Comparison of ENCODE assay signal across 8 cellular contexts in the genomic region with DNA sequence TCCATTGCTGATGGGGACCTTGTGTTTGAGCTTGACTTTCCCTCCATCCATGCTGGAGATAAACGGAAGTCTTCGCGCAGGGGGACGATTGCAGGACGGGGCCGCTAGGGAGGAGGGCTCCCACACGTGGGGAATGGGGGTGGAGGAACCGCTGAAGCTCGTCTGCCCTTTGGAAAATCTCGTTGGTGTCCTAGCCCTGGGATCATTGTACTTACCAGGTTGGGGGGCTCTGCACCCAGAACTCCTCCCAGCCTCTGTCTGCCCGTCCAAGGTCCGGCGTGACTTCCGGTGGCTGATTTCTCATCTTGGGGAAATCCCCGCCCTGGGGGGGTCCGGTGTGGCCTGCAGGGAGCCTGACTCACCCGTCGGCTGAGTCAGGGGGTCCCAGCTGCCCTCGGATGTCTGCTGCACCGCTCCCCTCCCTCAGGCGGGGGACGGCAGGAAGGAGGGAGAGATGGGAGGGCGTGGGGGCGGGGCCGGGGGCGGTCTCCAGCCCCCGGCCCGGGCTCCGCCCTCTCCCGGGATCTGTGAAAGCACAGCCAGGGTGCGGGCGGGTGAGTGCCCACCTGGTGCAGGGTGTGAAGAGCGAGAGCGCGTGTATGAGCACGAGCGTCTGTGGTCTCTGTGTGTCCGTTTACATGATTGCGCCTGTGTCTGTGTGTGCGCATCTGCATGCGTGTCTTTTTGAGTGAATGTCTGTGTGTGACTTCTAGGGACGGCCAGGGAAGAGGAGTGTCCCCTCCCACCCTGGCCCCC. TPM values are rescaled to one million over a fixed set of nuclear protein-coding genes. Genes with fewer than 3 reads are reported as not detected.
DNase-seq lines count a peak whose midpoint lies in the region; ATAC-seq and TF ChIP-seq lines count a peak whose summit lies in the region.

No MANE protein-coding gene starts in this region.

- H3K4me3 ChIP-seq in SK-N-MC (peak overlapping the region; percentile 76), gastrocnemius medialis (peak overlapping the region; percentile 46 to 89 (median 65))

- intact Hi-C loops in left ventricle myocardium superior (cut with micrococcal nuclease) = no loop called here
- intact Hi-C loops in gastrocnemius medialis (cut with DNase I; ENCODE audit: low total_unique reads) = no loop called here

- in situ Hi-C loops in GM13977 (cut with MboI; ENCODE audit: low pct_unique_long_range_greater_than_20kb, low sequenced_read_pairs, unreplicated experiment) (no loop called here), gastrocnemius medialis (cut with MboI; ENCODE audit: low sequenced_read_pairs in 4 of 4) (no loop called here)

- peaks cover 18 to 20% of the 10 kb centered on the region in 2 donors for H3K4me1 ChIP-seq in gastrocnemius medialis

- H3K27me3 ChIP-seq in gastrocnemius medialis = peaks cover 21 to 24% (median 21%) of the 10 kb centered on the region in 3 donors

- H3K4me3 Mint-ChIP-seq in activated naive CD4-positive, alpha-beta T cell treated with anti-CD3 and anti-CD28 coated beads, Interleukin-2, amount 50 U/mL, for 24 hours = peak overlapping the region; percentile 83

- no peak for TF ChIP-seq CTCF in GM13977 (IDR thresholded peaks at IDR 0.05; ENCODE audit: extremely low read depth, insufficient read depth, missing control alignments)
- TF ChIP-seq CTCF in gastrocnemius medialis (IDR thresholded peaks at IDR 0.05 in 4 of 5, conservative IDR thresholded peaks at IDR 0.05 in 1 of 5) = no peak

- no peak overlapping the region for H3K27ac ChIP-seq in SK-N-MC
- H3K27ac ChIP-seq in gastrocnemius medialis = peak overlapping the region in 2 of 4 donors; percentile 12 to 25

- TF ChIP-seq POLR2A in gastrocnemius medialis (IDR thresholded peaks at IDR 0.05) = no peak

- peak; percentile 72 for DNase-seq in GM13977 (ENCODE audit: low spot score)
- no peak for DNase-seq in SK-N-MC (ENCODE audit: low read depth, low spot score)
- DNase-seq in left ventricle myocardium superior = peak; percentile 65
- DNase-seq in gastrocnemius medialis = no peak
- DNase-seq in SKM-1 (lab: John Stamatoyannopoulos, UW; ENCODE audit: unreplicated experiment) = no peak

- ATAC-seq in HG03442 (IDR thresholded peaks at IDR 0.05; ENCODE audit: unreplicated experiment) (peak; percentile 36), left ventricle myocardium superior (peak; percentile 53), gastrocnemius medialis (no peak), HG02840 (IDR thresholded peaks at IDR 0.05; ENCODE audit: low FRiP score, unreplicated experiment) (no peak)

- no peaks in the 10 kb centered on the region for H3K9me3 ChIP-seq in SK-N-MC (ENCODE audit: low read depth, low read length)
- no peaks in the 10 kb centered on the region for H3K9me3 ChIP-seq in gastrocnemius medialis

- no peaks in the 10 kb centered on the region for H3K27me3 Mint-ChIP-seq in activated naive CD4-positive, alpha-beta T cell treated with anti-CD3 and anti-CD28 coated beads, Interleukin-2, amount 50 U/mL, for 24 hours

- no peaks in the 10 kb centered on the region for H3K36me3 ChIP-seq in SK-N-MC (ENCODE audit: insufficient read depth, low read length)
- no peaks in the 10 kb centered on the region for H3K36me3 ChIP-seq in gastrocnemius medialis

- peak overlapping the region; percentile 92 for H3K27ac Mint-ChIP-seq in activated naive CD4-positive, alpha-beta T cell treated with anti-CD3 and anti-CD28 coated beads, Interleukin-2, amount 50 U/mL, for 24 hours

- H3K9me3 Mint-ChIP-seq in activated naive CD4-positive, alpha-beta T cell treated with anti-CD3 and anti-CD28 coated beads, Interleukin-2, amount 50 U/mL, for 24 hours = no peaks in the 10 kb centered on the region

- H3K4me1 Mint-ChIP-seq in activated naive CD4-positive, alpha-beta T cell treated with anti-CD3 and anti-CD28 coated beads, Interleukin-2, amount 50 U/mL, for 24 hours = peaks cover 73% of the 10 kb centered on the region

- no peak overlapping the region for H3K9ac ChIP-seq in SK-N-MC (ENCODE audit: insufficient read length)

- peaks cover 7% of the 10 kb centered on the region for H3K36me3 Mint-ChIP-seq in activated naive CD4-positive, alpha-beta T cell treated with anti-CD3 and anti-CD28 coated beads, Interleukin-2, amount 50 U/mL, for 24 hours

RNA-seq across cellular contexts. Expression of a gene that starts 35.8 kb away (rescaled TPM):
- total RNA-seq in left ventricle myocardium superior = 3.4 TPM
- total RNA-seq in gastrocnemius medialis = 1 to 10 TPM in 2 of 4 donors, under 1 TPM in 2; 0.66 to 2.3 (median 1.3) TPM

Comparison
In these comparisons a context has a peak if more than half of its experiments do, and no peak if none do; other contexts are left out.
1. DNase-seq: peak in GM13977 (single experiment) and left ventricle myocardium superior (single experiment); none in SK-N-MC (single experiment), gastrocnemius medialis (0 of 2) and SKM-1 (single experiment).
2. ATAC-seq: peak in HG03442 (single experiment) and left ventricle myocardium superior (single experiment); none in gastrocnemius medialis (0 of 2) and HG02840 (single experiment).